In the genomic region with DNA sequence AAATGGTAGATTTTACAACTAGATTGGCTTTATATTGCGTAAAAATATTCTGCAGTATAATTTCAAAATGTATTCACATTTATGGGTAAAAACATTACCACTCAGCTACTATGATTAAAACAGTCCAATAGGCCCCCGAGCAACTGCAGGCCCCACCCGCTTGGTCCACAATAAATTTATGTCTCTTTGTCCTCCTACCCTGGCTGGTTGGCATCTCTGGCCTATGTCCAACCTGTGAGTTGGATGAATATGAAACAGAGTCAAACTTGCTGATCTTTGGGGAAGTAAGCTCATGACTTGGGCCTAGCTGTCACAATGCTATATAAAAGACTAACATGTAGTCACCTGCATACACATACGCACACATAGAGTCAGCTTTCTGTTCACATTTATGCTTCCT, we compare ENCODE assay signal across 16 cellular contexts. TPM values are rescaled to one million over a fixed set of nuclear protein-coding genes. Genes with fewer than 3 reads are reported as not detected.
DNase-seq lines count a peak whose midpoint lies in the region; ATAC-seq, FAIRE-seq and TF ChIP-seq lines count a peak whose summit lies in the region.
"Had no signal": no experiment of that assay in that cellular context is flagged by ENCODE, and none has a peak within 500 bp of the region (broad histone marks: within the 10 kb centered on the region; RNA-seq: fewer than 3 reads in every experiment).

No MANE protein-coding gene starts in this region.

- no peak for TF ChIP-seq POLR2A in gastrocnemius medialis (IDR thresholded peaks at IDR 0.05)

- in situ Hi-C loops in gastrocnemius medialis (cut with MboI; ENCODE audit: low sequenced_read_pairs in 4 of 4), result no loop called here

- intact Hi-C loops in gastrocnemius medialis (cut with DNase I; ENCODE audit: low total_unique reads), result no loop called here

- FAIRE-seq in bronchial epithelial cell (lab: Jason Lieb, UNC), result no peak
- FAIRE-seq: GM19239 had no signal

- H3K9me2 ChIP-seq in hepatocyte (replicated peaks; ENCODE audit: insufficient read depth), result no peaks in the 10 kb centered on the region

- no peak overlapping the region for H2AFZ ChIP-seq in hepatocyte

- peaks cover 16% of the 10 kb centered on the region for H3K27me3 Mint-ChIP-seq in activated naive CD8-positive, alpha-beta T cell treated with anti-CD3 and anti-CD28 coated beads, Interleukin-2, amount 50 U/mL, for 24 hours

- peaks cover 18% of the 10 kb centered on the region for H3K4me1 Mint-ChIP-seq in activated naive CD8-positive, alpha-beta T cell treated with anti-CD3 and anti-CD28 coated beads, Interleukin-2, amount 50 U/mL, for 24 hours

- DNase-seq in NCI-H69 (lab: John Stamatoyannopoulos, UW), result peak; percentile 74
- DNase-seq in bronchial epithelial cell (ENCODE audit: low read depth), result peak; percentile 13
- peak in 1 of 49 donors; percentile 40 for DNase-seq in substantia nigra (lab: John Stamatoyannopoulos, UW)
- no peak for DNase-seq in gastrocnemius medialis
- no peak for DNase-seq in activated naive CD8-positive, alpha-beta T cell treated with anti-CD3 and anti-CD28 coated beads, Interleukin-2, amount 50 U/mL, for 24 hours
- DNase-seq in hepatocyte (ENCODE audit: low spot score), result no peak
- DNase-seq: CD8-positive, alpha-beta T cell; COR-L47; DMS53; GF-D8; HCEC 1CT; HFFc6; IMR-90 had no signal

- H3K36me3 ChIP-seq in bronchial epithelial cell (ENCODE audit: control insufficient read depth, insufficient read depth, low read length) (no peaks in the 10 kb centered on the region), gastrocnemius medialis (no peaks in the 10 kb centered on the region), hepatocyte (replicated peaks; ENCODE audit: insufficient read depth, low read depth) (no peaks in the 10 kb centered on the region)

- no peak overlapping the region for H3K27ac Mint-ChIP-seq in activated naive CD8-positive, alpha-beta T cell treated with anti-CD3 and anti-CD28 coated beads, Interleukin-2, amount 50 U/mL, for 24 hours
- H3K27ac Mint-ChIP-seq: CD14-positive monocyte; CD8-positive, alpha-beta T cell; HFFc6 had no signal

- H3K79me2 ChIP-seq in hepatocyte, result peaks cover 74% of the 10 kb centered on the region

- TF ChIP-seq CTCF in bronchial epithelial cell (IDR thresholded peaks at IDR 0.05; ENCODE audit: insufficient read depth, low read length, severe bottlenecking), result no peak
- no peak for TF ChIP-seq CTCF in gastrocnemius medialis (IDR thresholded peaks at IDR 0.05 in 4 of 5, conservative IDR thresholded peaks at IDR 0.05 in 1 of 5)
- TF ChIP-seq CTCF in hepatocyte (IDR thresholded peaks at IDR 0.05; ENCODE audit: poor library complexity), result no peak

- peaks cover 13% of the 10 kb centered on the region for H4K20me1 ChIP-seq in hepatocyte (ENCODE audit: insufficient read depth, poor library complexity, severe bottlenecking)

- no peak overlapping the region for H3K4me3 ChIP-seq in bronchial epithelial cell (ENCODE audit: low read depth, low read length)
- H3K4me3 ChIP-seq in gastrocnemius medialis, result no peak overlapping the region
- no peak overlapping the region for H3K4me3 ChIP-seq in hepatocyte

- no peak overlapping the region for H3K4me3 Mint-ChIP-seq in activated naive CD8-positive, alpha-beta T cell treated with anti-CD3 and anti-CD28 coated beads, Interleukin-2, amount 50 U/mL, for 24 hours
- H3K4me3 Mint-ChIP-seq: CD14-positive monocyte; CD8-positive, alpha-beta T cell; HFFc6 had no signal

- H3K4me1 ChIP-seq in gastrocnemius medialis, result no peaks in the 10 kb centered on the region
- peaks cover 6% of the 10 kb centered on the region for H3K4me1 ChIP-seq in hepatocyte (ENCODE audit: insufficient read depth)

- WGBS in hepatocyte (ENCODE audit: low lambda C conversion rate, missing lambda C conversion rate), result 98% methylated on average over 4 of the region's 4 CpGs

- no peaks in the 10 kb centered on the region for H3K9me3 Mint-ChIP-seq in activated naive CD8-positive, alpha-beta T cell treated with anti-CD3 and anti-CD28 coated beads, Interleukin-2, amount 50 U/mL, for 24 hours
- H3K9me3 Mint-ChIP-seq: CD14-positive monocyte; CD8-positive, alpha-beta T cell; HFFc6 had no signal

- H3K27me3 ChIP-seq in bronchial epithelial cell (ENCODE audit: control insufficient read depth, insufficient read depth, low read length), result no peaks in the 10 kb centered on the region
- peaks cover 0 to 3% (median 0%) of the 10 kb centered on the region in 3 donors for H3K27me3 ChIP-seq in gastrocnemius medialis
- no peaks in the 10 kb centered on the region for H3K27me3 ChIP-seq in hepatocyte

- H3K36me3 Mint-ChIP-seq in activated naive CD8-positive, alpha-beta T cell treated with anti-CD3 and anti-CD28 coated beads, Interleukin-2, amount 50 U/mL, for 24 hours (ENCODE audit: low read depth), result no peaks in the 10 kb centered on the region
- H3K36me3 Mint-ChIP-seq: CD14-positive monocyte; CD8-positive, alpha-beta T cell had no signal

- ATAC-seq in esophagus mucosa (peak; percentile 88), gastrocnemius medialis (no peak)
- no peak for ATAC-seq in activated naive CD8-positive, alpha-beta T cell treated with anti-CD3 and anti-CD28 coated beads, Interleukin-2, amount 50 U/mL, for 24 hours
- ATAC-seq: CD8-positive, alpha-beta T cell had no signal

- H3K9me3 ChIP-seq in gastrocnemius medialis, result no peaks in the 10 kb centered on the region
- no peaks in the 10 kb centered on the region for H3K9me3 ChIP-seq in hepatocyte (ENCODE audit: low read depth)

- no peak overlapping the region for H3K4me2 ChIP-seq in hepatocyte

- H3K27ac ChIP-seq in substantia nigra (ENCODE audit: low read depth, low read length, poor library complexity, severe bottlenecking), result peak overlapping the region; percentile 98
- H3K27ac ChIP-seq in gastrocnemius medialis, result no peak overlapping the region
- H3K27ac ChIP-seq in hepatocyte, result no peak overlapping the region

RNA-seq across cellular contexts. Expression of a gene that starts 20.6 kb away (rescaled TPM):
- total RNA-seq in bronchial epithelial cell, result 30.8 and 50.4 TPM in 2 replicates
- total RNA-seq in esophagus mucosa, result 29.9 TPM
- total RNA-seq in gastrocnemius medialis, result under 1 TPM; 0.22 to 0.56 (median 0.39) TPM
- total RNA-seq in hepatocyte, result 22.9 and 24.1 TPM in 2 replicates
- polyA plus RNA-seq in hepatocyte, result 13.4 and 14.4 TPM in 2 replicates

Comparison
In these comparisons a context has a peak if more than half of its experiments do, and no peak if none do; other contexts are left out.
1. DNase-seq: peak in NCI-H69 (single experiment) and bronchial epithelial cell (single experiment); none in gastrocnemius medialis (0 of 2), activated naive CD8-positive, alpha-beta T cell treated with anti-CD3 and anti-CD28 coated beads, Interleukin-2, amount 50 U/mL, for 24 hours (single experiment) and hepatocyte (single experiment).
2. RNA of a gene that starts 20.6 kb away (total RNA-seq): 30.8 to 50.4 TPM in bronchial epithelial cell, 29.9 TPM in esophagus mucosa (single experiment) and 22.9 to 24.1 TPM in hepatocyte; 0.22 to 0.56 TPM in gastrocnemius medialis; every median in the first group is over 10 times any median in the second.